Comparison of ENCODE assay signal across 14 cellular contexts in genomic region chr19:49687566-49688316, GRCh38. TPM values are rescaled to one million over a fixed set of nuclear protein-coding genes. Genes with fewer than 3 reads are reported as not detected.
A peak's percentile ranks its signal among the peaks of the same experiment; 100 is the strongest.
DNase-seq lines count a peak whose midpoint lies in the region; ATAC-seq and TF ChIP-seq lines count a peak whose summit lies in the region.
"Had no signal": no experiment of that assay in that cellular context is flagged by ENCODE, and none has a peak within 500 bp of the region (broad histone marks: within the 10 kb centered on the region; RNA-seq: fewer than 3 reads in every experiment).

No MANE protein-coding gene starts in this region.

- H3K9me3 ChIP-seq in heart right ventricle (no peaks in the 10 kb centered on the region), right atrium auricular region (no peaks in the 10 kb centered on the region), uterus (no peaks in the 10 kb centered on the region)
- H3K9me3 ChIP-seq: prostate gland had no signal

- POLR2A ChIA-PET in RWPE1 (lab: Yijun Ruan, JAX; ENCODE audit: low non-redundant PET): no interaction called here

- TF ChIP-seq CTCF in heart right ventricle (IDR thresholded peaks at IDR 0.05): no peak
- no peak for TF ChIP-seq CTCF in right atrium auricular region (IDR thresholded peaks at IDR 0.05)
- TF ChIP-seq CTCF in RWPE1 (conservative IDR thresholded peaks at IDR 0.05; ENCODE audit: low read depth): no peak
- no peak for TF ChIP-seq CTCF in uterus (IDR thresholded peaks at IDR 0.05)

- H3K36me3 ChIP-seq in heart right ventricle (peaks cover 0 to 53% (median 29%) of the 10 kb centered on the region in 9 donors), right atrium auricular region (peaks cover 41% of the 10 kb centered on the region), uterus (no peaks in the 10 kb centered on the region)

- H3K27me3 ChIP-seq in heart right ventricle (peaks cover 0 to 40% (median 9%) of the 10 kb centered on the region in 7 donors), right atrium auricular region (no peaks in the 10 kb centered on the region), uterus (no peaks in the 10 kb centered on the region)

- H3K4me1 ChIP-seq in heart right ventricle (peaks cover 6 to 73% (median 48%) of the 10 kb centered on the region in 9 donors), right atrium auricular region (peaks cover 0 to 64% of the 10 kb centered on the region in 2 donors), uterus (peaks cover 0 to 7% of the 10 kb centered on the region in 2 donors)
- H3K4me1 ChIP-seq: prostate gland had no signal

- CTCF ChIA-PET in RWPE1 (lab: Yijun Ruan, JAX): interaction anchor here (0.7 kb wide), 2 partner anchors 9 to 220 kb away, joined by 3 to 4 read pairs; no protein-coding TSS in a partner anchor

- peak overlapping the region; percentile 52 to 84 (median 77) for H3K27ac ChIP-seq in heart right ventricle
- H3K27ac ChIP-seq in right atrium auricular region: no peak overlapping the region
- peak overlapping the region; percentile 34 for H3K27ac ChIP-seq in RWPE1
- peak overlapping the region; percentile 9 to 71 for H3K27ac ChIP-seq in uterus
- H3K27ac ChIP-seq: GM23248, prostate gland had no signal

- intact Hi-C loops in heart right ventricle (cut with DNase I): loop anchor here in 2 of 10 donors (5.0 to 10.0 kb wide), 2 partner anchors 115 to 117 kb away; no protein-coding TSS in a partner anchor
- intact Hi-C loops in uterus (cut with DNase I; ENCODE audit: low total_unique reads): no loop called here

- H3K4me3 ChIP-seq in heart right ventricle (peak overlapping the region in 9 of 10 donors; percentile 11 to 66 (median 25)), right atrium auricular region (peak overlapping the region in 1 of 2 donors; percentile 51), uterus (no peak overlapping the region)
- H3K4me3 ChIP-seq: GM23248, prostate gland had no signal

- no peak for DNase-seq in heart right ventricle
- DNase-seq in right atrium auricular region (ENCODE audit: low spot score): no peak
- no peak for DNase-seq in RWPE1 (ENCODE audit: low spot score)
- DNase-seq in left kidney (ENCODE audit: low read depth, low spot score): peak; percentile 59
- DNase-seq in uterus: no peak
- DNase-seq in occipital lobe (lab: John Stamatoyannopoulos, UW): no peak
- no peak for DNase-seq in NCI-H1105 (lab: John Stamatoyannopoulos, UW)
- DNase-seq: AML-193, GM23248, KG1, SHP77 treated with DMSO at 0.1 percent for 48 hours had no signal

- no peak for TF ChIP-seq POLR2A in uterus (IDR thresholded peaks at IDR 0.05)

- 56 to 57% methylated on average over 25 to 26 of the region's 26 CpGs for WGBS in heart right ventricle, 2 donors

- ATAC-seq in heart right ventricle (peak in 5 of 8 donors; percentile 6 to 28 (median 25)), HG03354 (IDR thresholded peaks at IDR 0.05; ENCODE audit: poor library complexity, severe bottlenecking, unreplicated experiment) (no peak)
- ATAC-seq: activated naive CD4-positive, alpha-beta T cell treated with anti-CD3 and anti-CD28 coated beads, Interleukin-2, amount 50 U/mL, for 72 hours had no signal

RNA-seq across cellular contexts. Expression of gene ADM5, which starts 1.7 kb away (rescaled TPM):
- under 1 TPM; 0.16 to 0.74 (median 0.47) TPM for total RNA-seq in heart right ventricle
- 1 to 10 TPM; 1.1 to 1.6 TPM for polyA plus RNA-seq in heart right ventricle
- under 1 TPM in 1 of 2 donors, not detected in 1; 0.43 TPM for total RNA-seq in right atrium auricular region
- total RNA-seq in uterus: 1 to 10 TPM in 3 of 4 donors, not detected in 1; 1.3 to 6.0 (median 1.5) TPM
- total RNA-seq in occipital lobe: 0.78 TPM
- total RNA-seq: GM23248 had no signal

RNA-seq across cellular contexts. Expression of gene CPT1C, which starts 3.2 kb away (rescaled TPM):
- 1 to 10 TPM; 1.4 to 3.6 (median 1.9) TPM for total RNA-seq in heart right ventricle
- 10 to 100 TPM in 1 of 2 donors, 1 to 10 TPM in 1; 4.8 to 10.7 TPM for polyA plus RNA-seq in heart right ventricle
- total RNA-seq in right atrium auricular region: 1 to 10 TPM; 1.2 to 2.8 TPM
- total RNA-seq in uterus: 10 to 100 TPM in 2 of 4 donors, 1 to 10 TPM in 2; 1.5 to 26.6 (median 12.2) TPM
- total RNA-seq in occipital lobe: 42.1 TPM

RNA-seq across cellular contexts. Expression of gene PRMT1, which starts 10.7 kb away (rescaled TPM):
- 100 to 1,000 TPM; 112 to 146 (median 127) TPM for total RNA-seq in heart right ventricle
- polyA plus RNA-seq in heart right ventricle: 100 to 1,000 TPM in 1 of 2 donors, 10 to 100 TPM in 1; 80.0 to 270 TPM
- total RNA-seq in right atrium auricular region: 100 to 1,000 TPM; 187 to 192 TPM
- 100 to 1,000 TPM in 3 of 4 donors, 10 to 100 TPM in 1; 78.5 to 274 (median 217) TPM for total RNA-seq in uterus
- 177 TPM for total RNA-seq in occipital lobe

RNA-seq across cellular contexts. Expression of gene BCL2L12, which starts 22.0 kb away (rescaled TPM):
- total RNA-seq in heart right ventricle (10 to 100 TPM in 5 of 10 donors, 1 to 10 TPM in 5; 7.8 to 14.6 (median 9.8) TPM), right atrium auricular region (1 to 10 TPM; 5.7 to 6.5 TPM), uterus (10 to 100 TPM in 1 of 4 donors, 1 to 10 TPM in 3; 3.1 to 23.8 (median 3.5) TPM), occipital lobe (not detected)
- polyA plus RNA-seq in heart right ventricle: 10 to 100 TPM in 1 of 2 donors, 1 to 10 TPM in 1; 8.6 to 19.6 TPM

RNA-seq across cellular contexts. Expression of gene IRF3, which starts 22.1 kb away (rescaled TPM):
- total RNA-seq in heart right ventricle (10 to 100 TPM; 22.3 to 39.4 (median 24.7) TPM), right atrium auricular region (10 to 100 TPM; 33.2 to 34.0 TPM), uterus (100 to 1,000 TPM in 1 of 4 donors, 10 to 100 TPM in 2, 1 to 10 TPM in 1; 8.2 to 106 (median 63.9) TPM), occipital lobe (8.1 TPM)
- polyA plus RNA-seq in heart right ventricle: 10 to 100 TPM; 67.8 to 84.2 TPM

Comparison
In these comparisons a context has a peak if more than half of its experiments do, and no peak if none do; other contexts are left out.
1. H3K27ac ChIP-seq: peak in heart right ventricle (10 of 10), RWPE1 (single experiment) and uterus (2 of 2); none in right atrium auricular region (0 of 2).
2. H3K4me3 ChIP-seq: peak in heart right ventricle (9 of 10); none in uterus (0 of 2).